ENCODE assay signal across 16 cellular contexts in the genomic region with DNA sequence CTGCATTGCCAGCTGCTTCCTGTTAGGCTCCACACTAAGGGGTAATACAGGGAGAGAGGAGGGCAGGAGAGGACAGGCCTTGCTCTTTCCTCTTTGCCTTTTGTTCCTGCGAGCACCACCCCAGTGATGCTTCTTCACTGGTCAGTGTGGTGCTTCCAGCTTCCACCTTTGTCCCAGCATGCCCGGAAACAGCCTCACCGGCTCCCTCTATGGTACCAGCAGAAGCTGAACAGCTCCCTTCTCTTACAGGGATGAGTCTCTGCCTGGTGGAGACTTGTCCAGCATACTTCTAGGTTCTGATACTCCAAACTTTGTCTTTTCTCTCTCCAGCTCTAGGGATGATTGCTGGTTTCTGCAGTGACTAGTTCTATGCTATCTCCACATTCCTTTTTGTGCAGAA.
A peak's percentile ranks its signal among the peaks of the same experiment; 100 is the strongest.
DNase-seq lines count a peak whose midpoint lies in the region; ATAC-seq and TF ChIP-seq lines count a peak whose summit lies in the region.
"Had no signal": no experiment of that assay in that cellular context is flagged by ENCODE, and none has a peak within 500 bp of the region (broad histone marks: within the 10 kb centered on the region; RNA-seq: fewer than 3 reads in every experiment).

No MANE protein-coding gene starts in this region.

- no peak overlapping the region for H3K18ac ChIP-seq in H9 (ENCODE audit: insufficient read length, low read depth, low read length)

- no peak for ATAC-seq in HG03039 (IDR thresholded peaks at IDR 0.05; ENCODE audit: unreplicated experiment)
- ATAC-seq: lower lobe of right lung; stimulated activated naive CD8-positive, alpha-beta T cell treated with anti-CD3 and anti-CD28 coated beads, Interleukin-15, Interleukin-2, amounts not matched to agents 100 U/mL and 50 U/mL, for 24 hours had no signal

- no peak overlapping the region; a peak in 1 of 7 replicates for H3K27ac Mint-ChIP-seq in H9
- no peak overlapping the region for H3K27ac Mint-ChIP-seq in chondrocyte (ENCODE audit: unreplicated experiment)
- H3K27ac Mint-ChIP-seq: activated T-helper 1 cell treated with anti-CD3 and anti-CD28 coated beads, Interleukin-12 subunit alpha, Interleukin-12 subunit beta, Interleukin-2, Interleukin-4 antibody, amounts not matched to agents 30 ng/mL and 10 ng/mL and 1 ng/mL, durations not matched to agents 14 hours and 24 hours and 36 hours had no signal

- TF ChIP-seq CTCF in H9 (conservative IDR thresholded peaks at IDR 0.05) (peak; percentile 62), chondrocyte (IDR thresholded peaks at IDR 0.05) (peak; percentile 45)

- H3K27ac ChIP-seq in H9 (ENCODE audit: insufficient read length, low read depth, low read length): no peak overlapping the region
- H3K27ac ChIP-seq: KMS-11, lower lobe of right lung, vagina had no signal

- no peak overlapping the region for H2BK12ac ChIP-seq in H9 (ENCODE audit: insufficient read length, low read depth, low read length)

- H3T11ph ChIP-seq in H9 (ENCODE audit: low read length): no peak overlapping the region

- no peak overlapping the region for H4K5ac ChIP-seq in H9 (ENCODE audit: insufficient read length, low read depth, low read length)

- H2AFZ ChIP-seq in H9 (ENCODE audit: low read length): no peak overlapping the region

- no peak overlapping the region for H2BK5ac ChIP-seq in H9 (ENCODE audit: insufficient read length, low read length)

- no peaks in the 10 kb centered on the region for H3K23me2 ChIP-seq in H9 (ENCODE audit: insufficient read length, low read depth, low read length, poor library complexity, severe bottlenecking)

- H3K4ac ChIP-seq in H9 (ENCODE audit: low read depth, low read length): no peak overlapping the region

- no peak overlapping the region for H3K23ac ChIP-seq in H9 (ENCODE audit: insufficient read length, low read depth, low read length)

- H3K4me1 ChIP-seq in H9 (ENCODE audit: insufficient read depth, low read length): no peaks in the 10 kb centered on the region
- H3K4me1 ChIP-seq: lower lobe of right lung, vagina had no signal

- H4K91ac ChIP-seq in H9 (ENCODE audit: insufficient read length, low read depth, low read length): no peak overlapping the region

- no peak overlapping the region for H2AK5ac ChIP-seq in H9 (ENCODE audit: insufficient read length, low read length)

- no peaks in the 10 kb centered on the region for H3K27me3 ChIP-seq in H9 (ENCODE audit: insufficient read depth, low read length)
- H3K27me3 ChIP-seq: vagina had no signal

- no peaks in the 10 kb centered on the region for H3K79me1 ChIP-seq in H9 (ENCODE audit: insufficient read depth, low read depth, low read length, poor library complexity, severe bottlenecking)

- no peak overlapping the region for H3K4me2 ChIP-seq in H9 (ENCODE audit: insufficient read depth, insufficient read length, low read length)
- H3K4me2 ChIP-seq: KMS-11 had no signal

- no peak overlapping the region for H3K56ac ChIP-seq in H9 (ENCODE audit: insufficient read length, low read depth, low read length)

- no peaks in the 10 kb centered on the region for H3K79me2 ChIP-seq in H9 (ENCODE audit: insufficient read depth, low read length)

- H3K36me3 Mint-ChIP-seq in H9 (ENCODE audit: insufficient read depth in 1 of 3, low read depth in 3 of 3): no peaks in the 10 kb centered on the region
- H3K36me3 Mint-ChIP-seq in chondrocyte (ENCODE audit: low read depth): no peaks in the 10 kb centered on the region

- H3K9ac ChIP-seq in H9 (ENCODE audit: extremely low read depth, insufficient read length, low read length): no peak overlapping the region
- H3K9ac ChIP-seq: KMS-11 had no signal

- no CpG with 5 or more reads among the region's 3 CpGs for WGBS in H9 (ENCODE audit: extremely low coverage, insufficient read length, low lambda C conversion rate)

- peak; percentile 20 for DNase-seq in NCI-H146 (lab: John Stamatoyannopoulos, UW)
- DNase-seq in NCI-H146 treated with DMSO at 0.1 percent for 48 hours (lab: John Stamatoyannopoulos, UW; ENCODE audit: unreplicated experiment): no peak
- DNase-seq in H9: peak; percentile 66
- no peak for DNase-seq in chondrocyte (ENCODE audit: low spot score)
- peak; percentile 14 to 31 for DNase-seq in lung microvascular endothelial cell (ENCODE audit: low read depth in 2 of 2)
- no peak for DNase-seq in cortex of kidney (lab: John Stamatoyannopoulos, UW)
- DNase-seq in AG08396 (ENCODE audit: low spot score): no peak
- DNase-seq: activated CD4-positive, alpha-beta T cell treated with anti-CD3 and anti-CD28 coated beads, Interleukin-2, amount 50 U/mL, for 48 hours; GOT3; lower lobe of right lung; NCI-H2029 treated with DMSO at 0.1 percent for 48 hours; stimulated activated naive CD8-positive, alpha-beta T cell treated with anti-CD3 and anti-CD28 coated beads, Interleukin-15, Interleukin-2, amounts not matched to agents 100 U/mL and 50 U/mL, for 24 hours had no signal

- H3K27me3 Mint-ChIP-seq in H9 (ENCODE audit: low read depth) (no peaks in the 10 kb centered on the region), chondrocyte (ENCODE audit: low read depth) (peaks cover 4% of the 10 kb centered on the region)

- H2BK20ac ChIP-seq in H9 (ENCODE audit: low read depth, low read length, poor library complexity, severe bottlenecking): no peak overlapping the region

- H3K4me3 Mint-ChIP-seq in H9: no peak overlapping the region
- no peak overlapping the region for H3K4me3 Mint-ChIP-seq in chondrocyte (ENCODE audit: unreplicated experiment)
- H3K4me3 Mint-ChIP-seq: activated T-helper 1 cell treated with anti-CD3 and anti-CD28 coated beads, Interleukin-12 subunit alpha, Interleukin-12 subunit beta, Interleukin-2, Interleukin-4 antibody, amounts not matched to agents 30 ng/mL and 10 ng/mL and 1 ng/mL, durations not matched to agents 14 hours and 24 hours and 36 hours had no signal

- no peak overlapping the region for H4K8ac ChIP-seq in H9 (replicated peaks; ENCODE audit: insufficient read length, low read depth, low read length)

- no peak overlapping the region for H3K14ac ChIP-seq in H9 (ENCODE audit: insufficient read depth, low read length)

- no peaks in the 10 kb centered on the region for H4K20me1 ChIP-seq in H9 (ENCODE audit: control insufficient read depth, insufficient read depth, insufficient read length)

- H3K9me3 ChIP-seq in H9 (ENCODE audit: control insufficient read depth, low read depth, low read length): no peaks in the 10 kb centered on the region
- H3K9me3 ChIP-seq: lower lobe of right lung, vagina had no signal

- no peak overlapping the region for H2BK15ac ChIP-seq in H9 (ENCODE audit: low read depth, low read length)

- no peaks in the 10 kb centered on the region for H3K9me3 Mint-ChIP-seq in H9
- no peaks in the 10 kb centered on the region for H3K9me3 Mint-ChIP-seq in chondrocyte (ENCODE audit: low read depth)
- H3K9me3 Mint-ChIP-seq: activated T-helper 1 cell treated with anti-CD3 and anti-CD28 coated beads, Interleukin-12 subunit alpha, Interleukin-12 subunit beta, Interleukin-2, Interleukin-4 antibody, amounts not matched to agents 30 ng/mL and 10 ng/mL and 1 ng/mL, durations not matched to agents 14 hours and 24 hours and 36 hours had no signal

- H2BK120ac ChIP-seq in H9 (ENCODE audit: low read depth, low read length, poor library complexity, severe bottlenecking): no peak overlapping the region

- H3K4me1 Mint-ChIP-seq in H9 (no peaks in the 10 kb centered on the region), chondrocyte (ENCODE audit: low read depth) (no peaks in the 10 kb centered on the region)

Comparison
In these comparisons a context has a peak if more than half of its experiments do, and no peak if none do; other contexts are left out.
1. DNase-seq: peak in NCI-H146 (single experiment), H9 (single experiment) and lung microvascular endothelial cell (2 of 2); none in NCI-H146 treated with DMSO at 0.1 percent for 48 hours (single experiment), chondrocyte (single experiment), cortex of kidney (single experiment) and AG08396 (single experiment).